Comparison of ENCODE assay signal across 18 cellular contexts in genomic region chr1:93028542-93028941, GRCh38.
"Had no signal": no experiment of that assay in that cellular context is flagged by ENCODE, and none has a peak within 500 bp of the region (broad histone marks: within the 10 kb centered on the region; RNA-seq: fewer than 3 reads in every experiment).

No MANE protein-coding gene starts in this region.

- H3K9me3 ChIP-seq: gastrocnemius medialis, lower lobe of right lung, right lobe of liver, thoracic aorta, tibial nerve, upper lobe of left lung had no signal

- ATAC-seq: esophagus mucosa, gastrocnemius medialis, left ventricle myocardium superior, lower lobe of right lung, right lobe of liver had no signal

- H3K27ac ChIP-seq: epithelial cell of prostate, gastrocnemius medialis, lower lobe of right lung, parathyroid adenoma, right lobe of liver, thoracic aorta, tibial nerve, upper lobe of left lung had no signal

- H2AFZ ChIP-seq: parathyroid adenoma had no signal

- H3K4me3 ChIP-seq: gastrocnemius medialis, lower lobe of right lung, right lobe of liver, thoracic aorta, tibial nerve, upper lobe of left lung had no signal

- H3K4me1 ChIP-seq: gastrocnemius medialis, lower lobe of right lung, parathyroid adenoma, right lobe of liver, tibial nerve, upper lobe of left lung had no signal

- H3K36me3 ChIP-seq: gastrocnemius medialis, lower lobe of right lung, right lobe of liver, thoracic aorta, tibial nerve, upper lobe of left lung had no signal

- DNase-seq: endodermal cell; foreskin fibroblast; gastrocnemius medialis; head of caudate nucleus; left ventricle myocardium superior; lower lobe of right lung; natural killer cell; right lobe of liver; small intestine; stimulated activated CD4-positive, alpha-beta T cell treated with anti-CD3 and anti-CD28 coated beads, Interleukin-15, amount 100 ng/mL, for 24 hours; stimulated activated CD4-positive, alpha-beta T cell treated with anti-CD3 and anti-CD28 coated beads, Interleukin-2, amount 100 ng/mL, for 48 hours; stimulated activated naive B cell treated with anti-CD40 and anti-IgM and Interleukin-4, amounts not matched to agents 10 μg/mL and 1 μg/mL and 100 μg/mL, for 72 hours; upper lobe of left lung had no signal

- H3K9ac ChIP-seq: parathyroid adenoma had no signal

- H3K27me3 ChIP-seq: gastrocnemius medialis, right lobe of liver, tibial nerve, upper lobe of left lung had no signal

- H3K79me2 ChIP-seq: parathyroid adenoma had no signal
